In genomic region chr5:86795659-86796058, GRCh38 we compare ENCODE assay signal across 15 cellular contexts.
DNase-seq lines count a peak whose midpoint lies in the region; ATAC-seq and TF ChIP-seq lines count a peak whose summit lies in the region.
"Had no signal": no experiment of that assay in that cellular context is flagged by ENCODE, and none has a peak within 500 bp of the region (broad histone marks: within the 10 kb centered on the region; RNA-seq: fewer than 3 reads in every experiment).

No MANE protein-coding gene starts in this region.

- no peak overlapping the region for H3K14ac ChIP-seq in neuronal stem cell (ENCODE audit: low read length)

- H4K8ac ChIP-seq in neuronal stem cell (ENCODE audit: low read depth, low read length) = no peak overlapping the region

- no peaks in the 10 kb centered on the region for H3K9me3 ChIP-seq in neuronal stem cell (replicated peaks in 1 of 2; ENCODE audit: control insufficient read depth in 2 of 2, insufficient read depth in 1 of 2, low read depth in 1 of 2, low read length in 2 of 2)
- H3K9me3 ChIP-seq: Caco-2 had no signal

- TF ChIP-seq CTCF in GM23338 (conservative IDR thresholded peaks at IDR 0.05; ENCODE audit: low read depth in 2 of 2) = no peak
- TF ChIP-seq CTCF in endothelial cell (IDR thresholded peaks at IDR 0.05; ENCODE audit: unreplicated experiment) = no peak

- no peak overlapping the region for H2BK120ac ChIP-seq in neuronal stem cell (ENCODE audit: low read depth, low read length)

- H3K27ac ChIP-seq in GM23338 (ENCODE audit: low read depth) (no peak overlapping the region), neuronal stem cell (replicated peaks; ENCODE audit: low read length) (peak overlapping the region; percentile 13)
- H3K27ac ChIP-seq: C4-2B had no signal

- H3K9me3 Mint-ChIP-seq in GM23338 (no peaks in the 10 kb centered on the region), endothelial cell (ENCODE audit: unreplicated experiment) (no peaks in the 10 kb centered on the region)
- H3K9me3 Mint-ChIP-seq: CD8-positive, alpha-beta memory T cell; HFFc6 had no signal

- no peak overlapping the region for H2BK15ac ChIP-seq in neuronal stem cell (ENCODE audit: low read length)

- no peak overlapping the region for H2BK12ac ChIP-seq in neuronal stem cell (ENCODE audit: low read length)

- H3K27me3 Mint-ChIP-seq in GM23338 (ENCODE audit: insufficient read depth, low read depth, poor library complexity) = no peaks in the 10 kb centered on the region
- no peaks in the 10 kb centered on the region for H3K27me3 Mint-ChIP-seq in endothelial cell (ENCODE audit: unreplicated experiment)

- H3K9ac ChIP-seq in neuronal stem cell (ENCODE audit: low read depth, low read length, poor library complexity) = no peak overlapping the region

- H3K4me3 ChIP-seq in GM23338 (no peak overlapping the region), neuronal stem cell (ENCODE audit: low read length in 2 of 2) (no peak overlapping the region)

- H3K27me3 ChIP-seq in GM23338 (ENCODE audit: insufficient read depth) = no peaks in the 10 kb centered on the region
- H3K27me3 ChIP-seq in neuronal stem cell (ENCODE audit: control insufficient read depth in 3 of 3, insufficient read depth in 3 of 3, low read depth in 1 of 3, low read length in 3 of 3) = no peaks in the 10 kb centered on the region

- no CpG with 5 or more reads among the region's 3 CpGs for WGBS in neuronal stem cell (ENCODE audit: extremely low coverage in 2 of 2, insufficient read length in 2 of 2, insufficient replicate concordance in 1 of 2), 2 donors

- H3K4me1 ChIP-seq in GM23338 (ENCODE audit: insufficient read depth) (peaks cover 10% of the 10 kb centered on the region; the same call in 1 of the 2 replicates), neuronal stem cell (ENCODE audit: control insufficient read depth in 2 of 2, insufficient read depth in 1 of 2, low read depth in 1 of 2, low read length in 2 of 2) (peaks cover 0 to 5% of the 10 kb centered on the region in 2 donors)
- H3K4me1 ChIP-seq: Caco-2 had no signal

- no peak overlapping the region for H3K23ac ChIP-seq in neuronal stem cell (ENCODE audit: low read depth, low read length, poor library complexity)

- H3K36me3 Mint-ChIP-seq in GM23338 (ENCODE audit: low read depth) (no peaks in the 10 kb centered on the region), endothelial cell (ENCODE audit: low read depth, unreplicated experiment) (no peaks in the 10 kb centered on the region)
- H3K36me3 Mint-ChIP-seq: CD8-positive, alpha-beta memory T cell had no signal

- H3K27ac Mint-ChIP-seq in GM23338 (peak overlapping the region; percentile 15; the same call in 1 of the 2 replicates), endothelial cell (ENCODE audit: unreplicated experiment) (peak overlapping the region; percentile 74)
- H3K27ac Mint-ChIP-seq: B cell; CD8-positive, alpha-beta memory T cell; HFFc6 had no signal

- no peaks in the 10 kb centered on the region for H3F3A ChIP-seq in GM23338 (replicated peaks; ENCODE audit: low read depth)

- H3K79me1 ChIP-seq in neuronal stem cell (ENCODE audit: low read depth, low read length) = no peaks in the 10 kb centered on the region

- no peak overlapping the region for H3K18ac ChIP-seq in neuronal stem cell (ENCODE audit: low read length)

- H2AFZ ChIP-seq in GM23338 (no peak overlapping the region), neuronal stem cell (ENCODE audit: low read length) (no peak overlapping the region)

- DNase-seq in GM23338 (ENCODE audit: low spot score) (no peak), NCI-H526 treated with DMSO at 0.1 percent for 48 hours (lab: John Stamatoyannopoulos, UW) (peak; percentile 24), endothelial cell (ENCODE audit: low spot score) (no peak), neuronal stem cell (ENCODE audit: low spot score) (no peak), CD1c-positive myeloid dendritic cell (ENCODE audit: extremely low spot score) (no peak), RPMI8226 (no peak)
- no peak for DNase-seq in stimulated activated CD8-positive, alpha-beta memory T cell treated with anti-CD3 and anti-CD28 coated beads, Interleukin-4, amount 100 ng/mL, for 48 hours
- DNase-seq: Caco-2; CD8-positive, alpha-beta memory T cell; DND-41; GDM1; HCEC 1CT; HFFc6 had no signal

- H2AK5ac ChIP-seq in neuronal stem cell (ENCODE audit: low read depth, low read length) = no peak overlapping the region

- H3K79me2 ChIP-seq in GM23338 (replicated peaks; ENCODE audit: insufficient read depth) = no peaks in the 10 kb centered on the region

- H2BK5ac ChIP-seq in neuronal stem cell (ENCODE audit: low read length) = no peak overlapping the region

- no peak overlapping the region for H3K4ac ChIP-seq in neuronal stem cell (ENCODE audit: low read length)

- no peaks in the 10 kb centered on the region for H3K36me3 ChIP-seq in GM23338 (ENCODE audit: insufficient read depth)
- no peaks in the 10 kb centered on the region for H3K36me3 ChIP-seq in neuronal stem cell (replicated peaks in 1 of 2; ENCODE audit: control insufficient read depth in 2 of 2, insufficient read depth in 2 of 2, low read length in 2 of 2)

- no peaks in the 10 kb centered on the region for H3K9me2 ChIP-seq in GM23338 (ENCODE audit: insufficient read depth)

- H4K20me1 ChIP-seq in GM23338 (replicated peaks; ENCODE audit: insufficient read depth) = no peaks in the 10 kb centered on the region

- no peak overlapping the region for H3K4me3 Mint-ChIP-seq in GM23338
- no peak overlapping the region for H3K4me3 Mint-ChIP-seq in endothelial cell (ENCODE audit: unreplicated experiment)
- H3K4me3 Mint-ChIP-seq: B cell; CD8-positive, alpha-beta memory T cell; HFFc6 had no signal

- H3K4me2 ChIP-seq in GM23338 (no peak overlapping the region), neuronal stem cell (ENCODE audit: insufficient read depth, low read length, poor library complexity, severe bottlenecking) (no peak overlapping the region)

- H3K4me1 Mint-ChIP-seq in GM23338 (peaks cover 15% of the 10 kb centered on the region; the same call in 2 of the 3 replicates), endothelial cell (ENCODE audit: unreplicated experiment) (peaks cover 26% of the 10 kb centered on the region)
- H3K4me1 Mint-ChIP-seq: B cell; CD8-positive, alpha-beta memory T cell had no signal

- ATAC-seq in GM23338 = no peak

- H4K91ac ChIP-seq in neuronal stem cell (ENCODE audit: low read depth, low read length, poor library complexity) = no peak overlapping the region

TF ChIP-seq in GM23338, 12 proteins besides CTCF, POLR2A, EP300 and RAD21:
- TF ChIP-seq EZH2phosphoT487 (IDR thresholded peaks at IDR 0.05; ENCODE audit: unreplicated experiment) = no peak
- no peak for TF ChIP-seq POLR2AphosphoS5 (IDR thresholded peaks at IDR 0.05; ENCODE audit: low read depth)
- no peak for TF ChIP-seq NANOG (IDR thresholded peaks at IDR 0.05; ENCODE audit: borderline replicate concordance)
- TF ChIP-seq ZNF331 (CRISPR knock-in tag; IDR thresholded peaks at IDR 0.05; ENCODE audit: low read depth) = no peak
- no peak for TF ChIP-seq CREB1 (CRISPR knock-in tag; IDR thresholded peaks at IDR 0.05; ENCODE audit: low read depth)
- no peak for TF ChIP-seq ZNF114 (CRISPR knock-in tag; IDR thresholded peaks at IDR 0.05)
